ENCODE assay signal across 2 cellular contexts in the genomic region with DNA sequence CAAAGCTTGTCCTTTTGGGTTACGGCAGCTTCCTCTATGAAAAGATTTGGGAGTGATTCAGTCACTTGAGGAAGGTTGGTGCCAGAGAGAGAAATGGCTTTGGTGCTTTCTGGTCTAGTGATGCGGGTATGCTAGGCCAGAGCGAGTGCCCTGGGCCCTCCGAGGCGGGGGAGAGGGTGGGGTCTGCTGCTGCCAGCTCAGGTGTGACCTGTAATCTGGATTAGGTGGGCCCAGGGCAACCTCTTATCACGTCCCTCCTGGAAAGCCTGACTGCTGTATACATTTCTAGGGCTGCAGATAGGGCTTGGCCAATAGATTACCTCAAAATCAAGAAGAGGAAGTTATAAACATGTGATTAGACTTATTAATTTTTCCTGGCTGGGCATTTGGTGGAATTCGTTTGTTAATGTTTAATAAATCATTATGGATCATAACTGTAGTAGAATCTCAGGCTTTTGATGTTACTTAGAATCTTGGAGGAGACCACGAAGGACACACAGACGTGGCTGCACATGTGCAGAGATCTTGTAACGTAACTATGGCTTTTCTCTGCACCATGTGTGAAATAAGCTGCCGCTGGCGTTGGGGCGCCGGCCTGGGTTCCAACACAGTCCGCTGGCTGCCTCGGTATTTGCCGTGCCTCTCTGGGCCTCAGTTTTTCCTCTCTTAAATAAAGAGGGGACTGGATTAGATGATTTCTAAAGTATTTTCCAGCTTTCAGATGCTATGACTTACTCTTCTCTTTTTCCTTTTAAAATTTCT.
TF ChIP-seq lines count a peak whose summit lies in the region.

No MANE protein-coding gene starts in this region.

TF ChIP-seq in liver, 16 proteins besides CTCF, POLR2A, EP300 and RAD21:
- TF ChIP-seq HNF4A (conservative IDR thresholded peaks at IDR 0.05) (no peak), JUND (IDR thresholded peaks at IDR 0.05) (no peak), GABPA (IDR thresholded peaks at IDR 0.05 in 1 of 2, conservative IDR thresholded peaks at IDR 0.05 in 1 of 2) (no peak), RXRA (IDR thresholded peaks at IDR 0.05) (no peak), YY1 (IDR thresholded peaks at IDR 0.05) (no peak), SP1 (IDR thresholded peaks at IDR 0.05) (no peak), NR2F2 (IDR thresholded peaks at IDR 0.05) (no peak), REST (IDR thresholded peaks at IDR 0.05) (no peak), EGR1 (IDR thresholded peaks at IDR 0.05; ENCODE audit: low read depth in 2 of 2) (no peak), HNF4G (IDR thresholded peaks at IDR 0.05) (no peak), TAF1 (conservative IDR thresholded peaks at IDR 0.05) (no peak), FOXA1 (IDR thresholded peaks at IDR 0.05) (no peak), MAX (IDR thresholded peaks at IDR 0.05) (no peak), ATF3 (IDR thresholded peaks at IDR 0.05) (no peak), FOXA2 (IDR thresholded peaks at IDR 0.05) (no peak)
- TF ChIP-seq, protein P1, sequence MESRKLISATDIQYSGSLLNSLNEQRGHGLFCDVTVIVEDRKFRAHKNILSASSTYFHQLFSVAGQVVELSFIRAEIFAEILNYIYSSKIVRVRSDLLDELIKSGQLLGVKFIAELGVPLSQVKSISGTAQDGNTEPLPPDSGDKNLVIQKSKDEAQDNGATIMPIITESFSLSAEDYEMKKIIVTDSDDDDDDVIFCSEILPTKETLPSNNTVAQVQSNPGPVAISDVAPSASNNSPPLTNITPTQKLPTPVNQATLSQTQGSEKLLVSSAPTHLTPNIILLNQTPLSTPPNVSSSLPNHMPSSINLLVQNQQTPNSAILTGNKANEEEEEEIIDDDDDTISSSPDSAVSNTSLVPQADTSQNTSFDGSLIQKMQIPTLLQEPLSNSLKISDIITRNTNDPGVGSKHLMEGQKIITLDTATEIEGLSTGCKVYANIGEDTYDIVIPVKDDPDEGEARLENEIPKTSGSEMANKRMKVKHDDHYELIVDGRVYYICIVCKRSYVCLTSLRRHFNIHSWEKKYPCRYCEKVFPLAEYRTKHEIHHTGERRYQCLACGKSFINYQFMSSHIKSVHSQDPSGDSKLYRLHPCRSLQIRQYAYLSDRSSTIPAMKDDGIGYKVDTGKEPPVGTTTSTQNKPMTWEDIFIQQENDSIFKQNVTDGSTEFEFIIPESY (IDR thresholded peaks at IDR 0.05): no peak

TF ChIP-seq in HepG2, 621 proteins besides CTCF, POLR2A, EP300 and RAD21:
- no peak for TF ChIP-seq ZNF75D (CRISPR knock-in tag; IDR thresholded peaks at IDR 0.05; ENCODE audit: borderline replicate concordance)
- no peak for TF ChIP-seq E2F1 (CRISPR knock-in tag; IDR thresholded peaks at IDR 0.05)
- TF ChIP-seq, protein P2, sequence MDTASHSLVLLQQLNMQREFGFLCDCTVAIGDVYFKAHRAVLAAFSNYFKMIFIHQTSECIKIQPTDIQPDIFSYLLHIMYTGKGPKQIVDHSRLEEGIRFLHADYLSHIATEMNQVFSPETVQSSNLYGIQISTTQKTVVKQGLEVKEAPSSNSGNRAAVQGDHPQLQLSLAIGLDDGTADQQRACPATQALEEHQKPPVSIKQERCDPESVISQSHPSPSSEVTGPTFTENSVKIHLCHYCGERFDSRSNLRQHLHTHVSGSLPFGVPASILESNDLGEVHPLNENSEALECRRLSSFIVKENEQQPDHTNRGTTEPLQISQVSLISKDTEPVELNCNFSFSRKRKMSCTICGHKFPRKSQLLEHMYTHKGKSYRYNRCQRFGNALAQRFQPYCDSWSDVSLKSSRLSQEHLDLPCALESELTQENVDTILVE (CRISPR knock-in tag; IDR thresholded peaks at IDR 0.05): no peak
- no peak for TF ChIP-seq TARDBP (CRISPR knock-in tag; IDR thresholded peaks at IDR 0.05)
- no peak for TF ChIP-seq SP1 (IDR thresholded peaks at IDR 0.05)
- TF ChIP-seq SP1 (CRISPR knock-in tag; IDR thresholded peaks at IDR 0.05): no peak
- no peak for TF ChIP-seq MAFF (IDR thresholded peaks at IDR 0.05; ENCODE audit: low read depth, low read length)
- TF ChIP-seq ZMYM2 (CRISPR knock-in tag; IDR thresholded peaks at IDR 0.05): no peak
- no peak for TF ChIP-seq HNRNPH1 (optimal IDR thresholded peaks at IDR 0.05; ENCODE audit: low read depth, low read length)
- TF ChIP-seq BCL6 (CRISPR knock-in tag; IDR thresholded peaks at IDR 0.05): no peak
- no peak for TF ChIP-seq RBM39 (IDR thresholded peaks at IDR 0.05; ENCODE audit: low read depth, low read length, poor library complexity, severe bottlenecking)
- no peak for TF ChIP-seq ZBTB43 (CRISPR knock-in tag; conservative IDR thresholded peaks at IDR 0.05)
